16 cellular contexts compared by ENCODE assay signal in the genomic region with DNA sequence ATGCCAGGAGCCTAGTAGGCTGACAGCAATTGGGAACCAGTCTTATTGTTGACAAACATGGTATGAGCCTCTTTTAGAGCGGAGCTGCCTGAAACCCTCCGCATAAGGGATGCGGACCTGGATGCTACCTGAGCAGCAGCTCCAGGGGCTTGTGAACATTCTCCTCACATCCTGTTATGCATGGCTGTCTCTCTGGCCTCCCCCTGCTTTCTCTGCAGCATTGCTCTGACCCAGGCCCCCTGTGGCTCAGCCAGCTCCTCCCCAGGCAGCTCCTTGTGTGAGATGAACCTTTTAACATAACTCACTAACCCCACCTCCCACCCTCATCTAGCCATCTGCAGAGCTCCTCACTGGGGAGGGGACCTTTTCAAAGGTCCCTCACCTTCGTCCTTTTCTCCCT. TPM values are rescaled to one million over a fixed set of nuclear protein-coding genes. Genes with fewer than 3 reads are reported as not detected.
DNase-seq lines count a peak whose midpoint lies in the region; ATAC-seq and TF ChIP-seq lines count a peak whose summit lies in the region.
"Had no signal": no experiment of that assay in that cellular context is flagged by ENCODE, and none has a peak within 500 bp of the region (broad histone marks: within the 10 kb centered on the region; RNA-seq: fewer than 3 reads in every experiment).

No MANE protein-coding gene starts in this region.

- H3K4me1 ChIP-seq in BLaER1 (peaks cover 33% of the 10 kb centered on the region), HEK293 (ENCODE audit: control insufficient read depth, insufficient read depth, low read length) (no peaks in the 10 kb centered on the region)
- H3K4me1 ChIP-seq in naive thymus-derived CD4-positive, alpha-beta T cell (ENCODE audit: control insufficient read depth in 2 of 2, insufficient read depth in 2 of 2, low read length in 2 of 2) = peaks cover 26 to 55% of the 10 kb centered on the region in 2 donors

- peak overlapping the region in 2 of 10 donors; percentile 2 to 19 for H3K4me3 Mint-ChIP-seq in naive thymus-derived CD4-positive, alpha-beta T cell

- no peak for TF ChIP-seq CTCF in HEK293 (tag by site-specific recombination; IDR thresholded peaks at IDR 0.05)
- no peak for TF ChIP-seq CTCF in dorsolateral prefrontal cortex (IDR thresholded peaks at IDR 0.05 in 54 of 56, conservative IDR thresholded peaks at IDR 0.05 in 2 of 56; ENCODE audit: low read depth in 1 of 56, partially characterized antibody in 56 of 56)

- no peak overlapping the region for H3K27ac ChIP-seq in BLaER1
- no peak overlapping the region for H3K27ac ChIP-seq in HEK293 (ENCODE audit: extremely low read depth, low read depth, low read length)
- peak overlapping the region in 54 of 59 donors; percentile 2 to 96 (median 70) for H3K27ac ChIP-seq in dorsolateral prefrontal cortex
- H3K27ac ChIP-seq in naive thymus-derived CD4-positive, alpha-beta T cell (ENCODE audit: low read depth, low read length) = no peak overlapping the region
- H3K27ac ChIP-seq: C4-2B, GM23248 had no signal

- H3K27me3 ChIP-seq in BLaER1 (peaks cover 13% of the 10 kb centered on the region), dorsolateral prefrontal cortex (no peaks in the 10 kb centered on the region)
- H3K27me3 ChIP-seq in naive thymus-derived CD4-positive, alpha-beta T cell (ENCODE audit: control insufficient read depth in 2 of 2, insufficient read depth in 2 of 2, low read length in 2 of 2) = no peaks in the 10 kb centered on the region

- H3K27ac Mint-ChIP-seq in naive thymus-derived CD4-positive, alpha-beta T cell = peak overlapping the region in 2 of 9 donors; percentile 23 to 39

- peak overlapping the region; percentile 1; the same call in 1 of the 2 replicates for H3K4me2 ChIP-seq in BLaER1

- POLR2A ChIA-PET in HEK293 (lab: Yijun Ruan, JAX) = no interaction called here
- POLR2A ChIA-PET in naive thymus-derived CD4-positive, alpha-beta T cell (lab: Charles Lee) = interaction anchor here (0.6 to 1.0 kb wide), 3 partner anchors 9 to 31 kb away, joined by 3 to 4 read pairs (median 3); no protein-coding TSS in a partner anchor

- H3K36me3 ChIP-seq in BLaER1 = no peaks in the 10 kb centered on the region; the same call in 1 of the 2 replicates
- no peaks in the 10 kb centered on the region for H3K36me3 ChIP-seq in HEK293 (ENCODE audit: control insufficient read depth in 2 of 2, insufficient read depth in 1 of 2, low read length in 2 of 2)
- no peaks in the 10 kb centered on the region for H3K36me3 ChIP-seq in naive thymus-derived CD4-positive, alpha-beta T cell (ENCODE audit: control insufficient read depth in 2 of 3, insufficient read depth in 3 of 3, low read length in 3 of 3)

- H3K4me3 ChIP-seq in BLaER1 (no peak overlapping the region), HEK293 (ENCODE audit: low read depth, low read length) (no peak overlapping the region), dorsolateral prefrontal cortex (peak overlapping the region in 3 of 59 donors; percentile 7 to 24 (median 11))
- H3K4me3 ChIP-seq in naive thymus-derived CD4-positive, alpha-beta T cell (ENCODE audit: low read length) = no peak overlapping the region
- H3K4me3 ChIP-seq: GM23248 had no signal

- no peaks in the 10 kb centered on the region for H3K9me3 Mint-ChIP-seq in naive thymus-derived CD4-positive, alpha-beta T cell

- no peak overlapping the region for H3K9ac ChIP-seq in BLaER1
- H3K9ac ChIP-seq: GM23248 had no signal

- intact Hi-C loops in dorsolateral prefrontal cortex (cut with DNase I) = loop anchor here in 1 of 2 donors (5.0 kb wide), 1 partner anchor 44 kb away; no protein-coding TSS in a partner anchor
- intact Hi-C loops in naive thymus-derived CD4-positive, alpha-beta T cell (cut with micrococcal nuclease) = no loop called here

- ATAC-seq in HG03439 (IDR thresholded peaks at IDR 0.05; ENCODE audit: unreplicated experiment) (no peak), GM19455 (IDR thresholded peaks at IDR 0.05; ENCODE audit: unreplicated experiment) (no peak)
- ATAC-seq in naive thymus-derived CD4-positive, alpha-beta T cell = no peak

- peaks cover 0 to 15% (median 5%) of the 10 kb centered on the region in 5 donors for H3K36me3 Mint-ChIP-seq in naive thymus-derived CD4-positive, alpha-beta T cell

- H3K27me3 Mint-ChIP-seq in naive thymus-derived CD4-positive, alpha-beta T cell = peaks cover 0 to 5% (median 0%) of the 10 kb centered on the region in 5 donors

- H3K4me1 Mint-ChIP-seq in naive thymus-derived CD4-positive, alpha-beta T cell = peaks cover 75 to 97% (median 92%) of the 10 kb centered on the region in 7 donors

- DNase-seq in dorsolateral prefrontal cortex (no peak), left kidney (ENCODE audit: low read depth, low spot score) (peak; percentile 67), foreskin melanocyte (no peak)
- no peak for DNase-seq in naive thymus-derived CD4-positive, alpha-beta T cell
- DNase-seq: COR-L47, GM23248, MM.1S, NCI-H1105, NCI-H187, NCI-H510A treated with DMSO at 0.1 percent for 48 hours, SIG-M5 had no signal

- CTCF ChIA-PET in HEK293 (lab: Yijun Ruan, JAX) = interaction anchor here (1.5 kb wide), 1 partner anchor 181 kb away, joined by 3 read pairs; no protein-coding TSS in a partner anchor
- CTCF ChIA-PET in naive thymus-derived CD4-positive, alpha-beta T cell (lab: Charles Lee) = no interaction called here

- H3K9me3 ChIP-seq in BLaER1 (no peaks in the 10 kb centered on the region), HEK293 (ENCODE audit: control insufficient read depth, insufficient read depth, low read depth, low read length) (no peaks in the 10 kb centered on the region)
- H3K9me3 ChIP-seq in naive thymus-derived CD4-positive, alpha-beta T cell (ENCODE audit: control insufficient read depth in 2 of 3, low read length in 3 of 3) = no peaks in the 10 kb centered on the region

- peaks cover 97% of the 10 kb centered on the region for H4K20me1 ChIP-seq in BLaER1

TF ChIP-seq in HEK293, 187 proteins besides CTCF, POLR2A, EP300 and RAD21 (continues in another document):
- TF ChIP-seq TSHZ1 (tag by site-specific recombination; IDR thresholded peaks at IDR 0.05; ENCODE audit: borderline replicate concordance) = no peak
- no peak for TF ChIP-seq ZNF585B (tag by site-specific recombination; IDR thresholded peaks at IDR 0.05)
- no peak for TF ChIP-seq ZNF211 (tag by site-specific recombination; IDR thresholded peaks at IDR 0.05; ENCODE audit: low read depth)
- no peak for TF ChIP-seq ZNF510 (tag by site-specific recombination; IDR thresholded peaks at IDR 0.05; ENCODE audit: insufficient replicate concordance)
- no peak for TF ChIP-seq ZNF529 (tag by site-specific recombination; IDR thresholded peaks at IDR 0.05; ENCODE audit: insufficient replicate concordance)
- peak; percentile 46 for TF ChIP-seq ZIC2 (tag by site-specific recombination; IDR thresholded peaks at IDR 0.05)
- TF ChIP-seq, protein P1, sequence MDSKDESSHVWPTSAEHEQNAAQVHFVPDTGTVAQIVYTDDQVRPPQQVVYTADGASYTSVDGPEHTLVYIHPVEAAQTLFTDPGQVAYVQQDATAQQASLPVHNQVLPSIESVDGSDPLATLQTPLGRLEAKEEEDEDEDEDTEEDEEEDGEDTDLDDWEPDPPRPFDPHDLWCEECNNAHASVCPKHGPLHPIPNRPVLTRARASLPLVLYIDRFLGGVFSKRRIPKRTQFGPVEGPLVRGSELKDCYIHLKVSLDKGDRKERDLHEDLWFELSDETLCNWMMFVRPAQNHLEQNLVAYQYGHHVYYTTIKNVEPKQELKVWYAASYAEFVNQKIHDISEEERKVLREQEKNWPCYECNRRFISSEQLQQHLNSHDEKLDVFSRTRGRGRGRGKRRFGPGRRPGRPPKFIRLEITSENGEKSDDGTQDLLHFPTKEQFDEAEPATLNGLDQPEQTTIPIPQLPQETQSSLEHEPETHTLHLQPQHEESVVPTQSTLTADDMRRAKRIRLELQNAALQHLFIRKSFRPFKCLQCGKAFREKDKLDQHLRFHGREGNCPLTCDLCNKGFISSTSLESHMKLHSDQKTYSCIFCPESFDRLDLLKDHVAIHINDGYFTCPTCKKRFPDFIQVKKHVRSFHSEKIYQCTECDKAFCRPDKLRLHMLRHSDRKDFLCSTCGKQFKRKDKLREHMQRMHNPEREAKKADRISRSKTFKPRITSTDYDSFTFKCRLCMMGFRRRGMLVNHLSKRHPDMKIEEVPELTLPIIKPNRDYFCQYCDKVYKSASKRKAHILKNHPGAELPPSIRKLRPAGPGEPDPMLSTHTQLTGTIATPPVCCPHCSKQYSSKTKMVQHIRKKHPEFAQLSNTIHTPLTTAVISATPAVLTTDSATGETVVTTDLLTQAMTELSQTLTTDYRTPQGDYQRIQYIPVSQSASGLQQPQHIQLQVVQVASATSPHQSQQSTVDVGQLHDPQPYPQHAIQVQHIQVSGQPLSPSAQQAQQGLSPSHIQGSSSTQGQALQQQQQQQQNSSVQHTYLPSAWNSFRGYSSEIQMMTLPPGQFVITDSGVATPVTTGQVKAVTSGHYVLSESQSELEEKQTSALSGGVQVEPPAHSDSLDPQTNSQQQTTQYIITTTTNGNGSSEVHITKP (tag by site-specific recombination; IDR thresholded peaks at IDR 0.05) = peak; percentile 88

RNA-seq across cellular contexts. Expression of gene BMAL1, which starts 6.0 kb away (rescaled TPM):
- 100 to 1,000 TPM in 9 of 120 experiments, 10 to 100 TPM in 111; 32.1 to 122 (median 72.5) TPM for total RNA-seq in dorsolateral prefrontal cortex
- 10 to 100 TPM; 36.1 to 88.3 (median 68.4) TPM for total RNA-seq in naive thymus-derived CD4-positive, alpha-beta T cell
- polyA plus RNA-seq in naive thymus-derived CD4-positive, alpha-beta T cell = 10 to 100 TPM; 12.8 to 16.3 TPM

Comparison
In these comparisons a context has a peak if more than half of its experiments do, and no peak if none do; other contexts are left out.
1. H3K27ac ChIP-seq: peak in dorsolateral prefrontal cortex (54 of 59); none in BLaER1 (single experiment), HEK293 (single experiment) and naive thymus-derived CD4-positive, alpha-beta T cell (single experiment).